Comparison of ENCODE assay signal across 8 cellular contexts in the genomic region with DNA sequence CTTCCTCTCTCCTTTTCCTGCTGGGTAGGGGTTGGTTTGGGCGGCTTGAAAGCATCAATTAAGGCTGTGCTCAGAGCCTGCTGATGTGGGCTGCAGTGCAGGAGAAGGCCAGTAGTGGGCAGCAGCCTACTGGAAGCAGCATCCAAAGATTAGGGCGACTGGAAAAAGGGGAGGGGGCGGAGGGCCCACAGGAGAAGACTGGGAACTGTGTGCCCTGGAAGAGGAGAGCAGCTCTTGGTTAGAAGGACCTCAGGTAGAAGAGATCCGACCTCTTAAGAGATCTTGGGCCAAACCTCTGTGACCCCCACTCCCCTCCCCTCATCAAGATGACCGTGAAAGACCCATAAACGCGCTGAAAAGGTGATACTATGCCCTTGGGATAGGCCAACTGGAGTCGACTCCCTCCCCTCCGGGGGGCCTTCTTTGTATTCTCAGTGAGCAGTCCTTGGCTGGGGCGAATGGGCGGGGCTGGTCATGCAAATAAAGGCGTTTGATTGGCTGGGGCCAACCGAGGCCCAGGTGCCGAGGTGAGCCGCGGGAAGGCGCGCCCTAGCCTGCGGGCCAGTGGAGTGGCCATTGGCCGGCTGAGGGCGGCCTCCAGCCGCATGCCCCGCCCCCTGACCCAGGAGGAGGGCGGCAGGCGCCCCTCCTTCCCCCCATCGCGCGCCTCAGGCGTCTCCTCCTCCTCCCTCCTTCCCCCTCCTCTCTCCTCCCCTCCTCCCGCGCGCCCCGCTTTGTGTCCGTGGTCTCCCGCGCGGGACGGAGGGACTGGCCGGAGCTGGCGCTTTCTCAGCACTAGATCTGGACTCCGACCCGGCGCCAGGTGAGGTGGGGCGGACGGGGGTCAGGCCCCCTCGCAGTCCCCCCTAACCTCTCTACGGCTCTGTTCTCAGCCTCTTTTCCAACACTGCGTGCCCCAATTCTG. TPM values are rescaled to one million over a fixed set of nuclear protein-coding genes. Genes with fewer than 3 reads are reported as not detected.
A peak's percentile ranks its signal among the peaks of the same experiment; 100 is the strongest.
DNase-seq lines count a peak whose midpoint lies in the region; ATAC-seq and TF ChIP-seq lines count a peak whose summit lies in the region.

No MANE protein-coding gene starts in this region.

- BruUV-seq in OCI-LY7 (replicated peaks; lab: Mats Ljungman, UMichigan): no TSS peak

- TF ChIP-seq CTCF in CD4-positive, alpha-beta T cell (IDR thresholded peaks at IDR 0.05): peak; percentile 69
- TF ChIP-seq CTCF in OCI-LY7 (conservative IDR thresholded peaks at IDR 0.05; ENCODE audit: low read length): peak; percentile 77
- peak; percentile 49 to 71 (median 70) for TF ChIP-seq CTCF in ovary (IDR thresholded peaks at IDR 0.05)

- no peaks in the 10 kb centered on the region for H3K9me3 Mint-ChIP-seq in CD4-positive, alpha-beta T cell

- no peaks in the 10 kb centered on the region for H3K79me2 ChIP-seq in OCI-LY7 (ENCODE audit: insufficient read depth, low read depth, low read length)

- peak overlapping the region; percentile 86 for H3K27ac Mint-ChIP-seq in CD4-positive, alpha-beta T cell

- H3K4me1 ChIP-seq in HUES64 (ENCODE audit: insufficient read depth, low read length) (peaks cover 17% of the 10 kb centered on the region; the same call in 1 of the 2 replicates), OCI-LY7 (ENCODE audit: insufficient read depth, low read length, poor library complexity, severe bottlenecking) (peaks cover 8% of the 10 kb centered on the region), ovary (ENCODE audit: insufficient read depth) (no peaks in the 10 kb centered on the region)

- H3K4me1 Mint-ChIP-seq in CD4-positive, alpha-beta T cell (ENCODE audit: low read depth): peaks cover 41% of the 10 kb centered on the region

- peak in 9 of 10 experiments; percentile 38 to 74 (median 51) for DNase-seq in CD4-positive, alpha-beta T cell
- peak; percentile 22 for DNase-seq in OCI-LY7 (ENCODE audit: low spot score)
- peak; percentile 53 for DNase-seq in activated T-helper 9 cell treated with anti-CD3 and anti-CD28 coated beads, Interleukin-2, amount 50 U/mL, for 16 hours (ENCODE audit: low read depth)
- peak; percentile 47 for DNase-seq in fibroblast of the conjunctiva (ENCODE audit: low read depth)
- DNase-seq in ovary: peak; percentile 81 to 85 (median 85)
- DNase-seq in midbrain (lab: John Stamatoyannopoulos, UW): no peak

- H3K27me3 ChIP-seq in CD4-positive, alpha-beta T cell (ENCODE audit: control insufficient read depth, insufficient read depth, low read length): no peaks in the 10 kb centered on the region
- H3K27me3 ChIP-seq in HUES64 (ENCODE audit: insufficient read depth, low read length) (no peaks in the 10 kb centered on the region), ovary (no peaks in the 10 kb centered on the region)

- TF ChIP-seq POLR2A in ovary (IDR thresholded peaks at IDR 0.05): no peak

- H3K9me3 ChIP-seq in CD4-positive, alpha-beta T cell (ENCODE audit: control insufficient read depth, low read length): no peaks in the 10 kb centered on the region
- no peaks in the 10 kb centered on the region for H3K9me3 ChIP-seq in HUES64 (ENCODE audit: insufficient read depth, low read depth, low read length)
- H3K9me3 ChIP-seq in OCI-LY7 (ENCODE audit: low read length): no peaks in the 10 kb centered on the region
- no peaks in the 10 kb centered on the region for H3K9me3 ChIP-seq in ovary

- no peak overlapping the region for H2AFZ ChIP-seq in OCI-LY7 (ENCODE audit: low read length)

- H3K9me2 ChIP-seq in OCI-LY7 (ENCODE audit: insufficient read depth, low read length): no peaks in the 10 kb centered on the region

- H3K4me3 Mint-ChIP-seq in CD4-positive, alpha-beta T cell: peak overlapping the region; percentile 87

- H3K4me3 ChIP-seq in HUES64 (ENCODE audit: low read length) (peak overlapping the region; percentile 82), OCI-LY7 (ENCODE audit: low read depth, low read length, poor library complexity, severe bottlenecking) (no peak overlapping the region), ovary (peak overlapping the region; percentile 35)

- CTCF ChIA-PET in CD4-positive, alpha-beta T cell (lab: Charles Lee): no interaction called here
- CTCF ChIA-PET in OCI-LY7 (lab: Charles Lee; ENCODE audit: unreplicated experiment): no interaction called here

- peak overlapping the region; percentile 39; the same call in 1 of the 2 replicates for H3K4me2 ChIP-seq in OCI-LY7 (ENCODE audit: low read length)

- no peaks in the 10 kb centered on the region for H3K27me3 Mint-ChIP-seq in CD4-positive, alpha-beta T cell

- no peaks in the 10 kb centered on the region for H3K36me3 Mint-ChIP-seq in CD4-positive, alpha-beta T cell (ENCODE audit: low read depth)

- no peaks in the 10 kb centered on the region for H4K20me1 ChIP-seq in OCI-LY7 (ENCODE audit: insufficient read depth, low read length)

- POLR2A ChIA-PET in CD4-positive, alpha-beta T cell (lab: Charles Lee): interaction anchor here (1.5 kb wide), 1 partner anchor 321 kb away, joined by 6 read pairs; a partner anchor contains a TSS
- POLR2A ChIA-PET in OCI-LY7 (lab: Charles Lee): no interaction called here

- H3K9ac ChIP-seq in HUES64 (ENCODE audit: low read depth, low read length): peak overlapping the region; percentile 97

- intact Hi-C loops in CD4-positive, alpha-beta T cell (cut with DNase I, micrococcal nuclease): loop anchor here (2.0 to 5.0 kb wide), 5 partner anchors 98 to 723 kb away; no protein-coding TSS in a partner anchor
- intact Hi-C loops in OCI-LY7 (cut with micrococcal nuclease; ENCODE audit: unreplicated experiment) (no loop called here), ovary (cut with DNase I) (loop anchor here in 2 of 4 donors (10.0 kb wide), 1 partner anchor 100 kb away; no protein-coding TSS in a partner anchor)

- H3K36me3 ChIP-seq in HUES64 (ENCODE audit: insufficient read depth, low read length): peaks cover 24% of the 10 kb centered on the region
- no peaks in the 10 kb centered on the region for H3K36me3 ChIP-seq in OCI-LY7 (ENCODE audit: insufficient read depth, low read length)
- no peaks in the 10 kb centered on the region for H3K36me3 ChIP-seq in ovary

- no peak for TF ChIP-seq EP300 in ovary (IDR thresholded peaks at IDR 0.05)

- H3K27ac ChIP-seq in CD4-positive, alpha-beta T cell (ENCODE audit: low read depth, low read length): peak overlapping the region; percentile 17
- H3K27ac ChIP-seq in HUES64 (ENCODE audit: low read depth, low read length) (peak overlapping the region; percentile 88), OCI-LY7 (ENCODE audit: low read depth, low read length, poor library complexity, severe bottlenecking) (no peak overlapping the region), ovary (peak overlapping the region; percentile 60 to 81)

- ATAC-seq in CD4-positive, alpha-beta T cell (ENCODE audit: poor library complexity): peak; percentile 74
- ATAC-seq in GM19455 (IDR thresholded peaks at IDR 0.05; ENCODE audit: unreplicated experiment): peak; percentile 59

- WGBS in HUES64: under 1% methylated on average over 48 of the region's 48 CpGs
- 21 to 22% (median 21%) methylated on average over 45 to 48 of the region's 48 CpGs for WGBS in ovary, 3 donors

RNA-seq across cellular contexts. Expression of a gene that starts 10.1 kb away (rescaled TPM):
- total RNA-seq in CD4-positive, alpha-beta T cell: 1 to 10 TPM; 6.6 to 9.0 TPM
- polyA plus RNA-seq in HUES64 (2013, experiment 1 of 2): 26.2 TPM
- polyA plus RNA-seq in HUES64 (2013, experiment 2 of 2): 28.5 TPM
- total RNA-seq in OCI-LY7 (2014; rRNA removed; shearing (Covaris generic)): 0.06 TPM in 1 of 2 replicates, not detected in the other
- total RNA-seq in OCI-LY7 (2022) (0.09 TPM in 1 of 2 replicates, not detected in the other), ovary (10 to 100 TPM; 17.2 to 35.7 (median 27.3) TPM)
- 10 to 100 TPM; 12.6 to 40.5 TPM for polyA plus RNA-seq in ovary

RNA-seq across cellular contexts. Expression of a gene that starts 31.6 kb away (rescaled TPM):
- total RNA-seq in CD4-positive, alpha-beta T cell: not detected
- 19.9 TPM for polyA plus RNA-seq in HUES64 (2013, experiment 1 of 2)
- 14.1 TPM for polyA plus RNA-seq in HUES64 (2013, experiment 2 of 2)
- total RNA-seq in OCI-LY7 (2014; rRNA removed; shearing (Covaris generic)): 0.16 TPM in 1 of 2 replicates, not detected in the other
- total RNA-seq in OCI-LY7 (2022) (not detected in 2 replicates), ovary (not detected)
- not detected for polyA plus RNA-seq in ovary

Comparison
In these comparisons a context has a peak if more than half of its experiments do, and no peak if none do; other contexts are left out.
1. RNA of a gene that starts 10.1 kb away (total RNA-seq): 17.2 to 35.7 TPM in ovary and 6.6 to 9.0 TPM in CD4-positive, alpha-beta T cell; 0.06 to 0.09 TPM in OCI-LY7; every median in the first group is over 4 times any median in the second.
2. Peak in every context shown above with its lines, with median percentiles within 50 percentile points of each other: CTCF ChIP-seq.